Comparison of ENCODE assay signal across 13 cellular contexts in the genomic region with DNA sequence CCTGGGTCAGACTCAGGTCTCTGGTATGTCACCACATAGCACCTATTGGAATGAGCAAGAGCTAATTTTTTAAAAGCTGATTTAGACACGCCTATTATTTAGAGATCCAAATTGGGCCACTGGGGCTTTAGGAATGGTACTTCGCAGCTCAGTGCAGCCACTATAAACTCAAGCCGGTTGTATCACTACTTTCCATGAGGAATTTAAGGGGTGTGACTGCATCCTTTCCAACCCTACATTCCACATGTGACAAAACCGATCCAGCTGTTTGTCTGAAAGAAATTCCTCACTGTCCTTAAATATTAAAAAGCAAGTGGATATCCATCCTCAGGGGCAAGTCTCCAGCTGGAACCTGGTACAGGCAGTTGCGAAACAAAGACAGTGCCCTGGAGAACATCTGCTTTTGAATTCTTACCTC. TPM values are rescaled to one million over a fixed set of nuclear protein-coding genes. Genes with fewer than 3 reads are reported as not detected.
A peak's percentile ranks its signal among the peaks of the same experiment; 100 is the strongest.
DNase-seq lines count a peak whose midpoint lies in the region; ATAC-seq and TF ChIP-seq lines count a peak whose summit lies in the region.
"Had no signal": no experiment of that assay in that cellular context is flagged by ENCODE, and none has a peak within 500 bp of the region (broad histone marks: within the 10 kb centered on the region; RNA-seq: fewer than 3 reads in every experiment).

No MANE protein-coding gene starts in this region.

- H3K79me2 ChIP-seq in fibroblast of lung (ENCODE audit: control insufficient read depth, insufficient read depth, low read length): peaks cover 77% of the 10 kb centered on the region
- no peaks in the 10 kb centered on the region for H3K79me2 ChIP-seq in PC-3 (ENCODE audit: low read length)
- H3K79me2 ChIP-seq: parathyroid adenoma had no signal

- TF ChIP-seq CTCF in fibroblast of lung (conservative IDR thresholded peaks at IDR 0.05 in 1 of 2, IDR thresholded peaks at IDR 0.05 in 1 of 2; ENCODE audit: low read depth in 1 of 2, low read length in 2 of 2) (no peak), upper lobe of right lung (IDR thresholded peaks at IDR 0.05) (no peak), GM10248 (IDR thresholded peaks at IDR 0.05; ENCODE audit: control extremely low read depth, extremely low read depth, low read depth, missing control alignments) (no peak), PC-3 (conservative IDR thresholded peaks at IDR 0.05; ENCODE audit: low read depth, low read length) (no peak)

- H3K4me3 Mint-ChIP-seq in stimulated activated memory B cell treated with anti-CD40 and anti-IgM and Interleukin-4, amounts not matched to agents 10 μg/mL and 1 μg/mL and 100 μg/mL, for 72 hours: no peak overlapping the region
- H3K4me3 Mint-ChIP-seq: activated naive CD8-positive, alpha-beta T cell treated with anti-CD3 and anti-CD28 coated beads for 36 hours had no signal

- no peak overlapping the region for H2AFZ ChIP-seq in fibroblast of lung (ENCODE audit: low read length)
- H2AFZ ChIP-seq in PC-3 (ENCODE audit: low read length): no peak overlapping the region
- H2AFZ ChIP-seq: parathyroid adenoma had no signal

- H3K9me3 ChIP-seq in MG63 (no peaks in the 10 kb centered on the region), fibroblast of lung (ENCODE audit: control insufficient read depth, insufficient read depth, low read depth, low read length) (no peaks in the 10 kb centered on the region), upper lobe of right lung (no peaks in the 10 kb centered on the region), PC-3 (ENCODE audit: low read length) (no peaks in the 10 kb centered on the region)

- CTCF ChIA-PET in GM10248 (lab: Yijun Ruan, JAX) (interaction anchor here (1.0 to 1.5 kb wide), 3 partner anchors 9 to 17 kb away, joined by 3 read pairs; no protein-coding TSS in a partner anchor), PC-3 (lab: Charles Lee) (no interaction called here)

- DNase-seq in MG63: peak; percentile 35
- peak; percentile 37 to 55 for DNase-seq in fibroblast of lung (ENCODE audit: low read depth in 2 of 2)
- DNase-seq in mucosa of gallbladder (ENCODE audit: low spot score): peak; percentile 43
- DNase-seq in upper lobe of right lung: no peak
- no peak for DNase-seq in GM10248 (ENCODE audit: extremely low spot score)
- DNase-seq in PC-3: no peak
- DNase-seq: activated naive CD8-positive, alpha-beta T cell treated with anti-CD3 and anti-CD28 coated beads for 36 hours; NCI-H1105 treated with DMSO at 0.1 percent for 48 hours; NCI-H345 had no signal

- H3K36me3 ChIP-seq in MG63 (peaks cover 40% of the 10 kb centered on the region), fibroblast of lung (ENCODE audit: control insufficient read depth, insufficient read depth, low read length) (peaks cover 3% of the 10 kb centered on the region), upper lobe of right lung (no peaks in the 10 kb centered on the region), PC-3 (ENCODE audit: low read depth, low read length) (no peaks in the 10 kb centered on the region)

- H3K4me1 Mint-ChIP-seq in stimulated activated memory B cell treated with anti-CD40 and anti-IgM and Interleukin-4, amounts not matched to agents 10 μg/mL and 1 μg/mL and 100 μg/mL, for 72 hours: no peaks in the 10 kb centered on the region
- H3K4me1 Mint-ChIP-seq: activated naive CD8-positive, alpha-beta T cell treated with anti-CD3 and anti-CD28 coated beads for 36 hours had no signal

- H3K27ac Mint-ChIP-seq in stimulated activated memory B cell treated with anti-CD40 and anti-IgM and Interleukin-4, amounts not matched to agents 10 μg/mL and 1 μg/mL and 100 μg/mL, for 72 hours: no peak overlapping the region
- H3K27ac Mint-ChIP-seq: activated naive CD8-positive, alpha-beta T cell treated with anti-CD3 and anti-CD28 coated beads for 36 hours had no signal

- peak overlapping the region; percentile 33 for H3K27ac ChIP-seq in fibroblast of lung (ENCODE audit: insufficient read depth, low read length)
- no peak overlapping the region for H3K27ac ChIP-seq in upper lobe of right lung
- H3K27ac ChIP-seq in PC-3 (ENCODE audit: low read length): no peak overlapping the region
- H3K27ac ChIP-seq: parathyroid adenoma had no signal

- H3K9me2 ChIP-seq in PC-3 (replicated peaks; ENCODE audit: low read length): no peaks in the 10 kb centered on the region

- no peaks in the 10 kb centered on the region for H3K9me3 Mint-ChIP-seq in stimulated activated memory B cell treated with anti-CD40 and anti-IgM and Interleukin-4, amounts not matched to agents 10 μg/mL and 1 μg/mL and 100 μg/mL, for 72 hours
- H3K9me3 Mint-ChIP-seq: activated naive CD8-positive, alpha-beta T cell treated with anti-CD3 and anti-CD28 coated beads for 36 hours had no signal

- H3K4me1 ChIP-seq in fibroblast of lung (ENCODE audit: control insufficient read depth, extremely low read depth, insufficient read depth, low read length) (peaks cover 13% of the 10 kb centered on the region), upper lobe of right lung (peaks cover 12% of the 10 kb centered on the region), PC-3 (ENCODE audit: insufficient read depth, low read length) (no peaks in the 10 kb centered on the region)
- H3K4me1 ChIP-seq: parathyroid adenoma had no signal

- ATAC-seq in upper lobe of right lung (peak; percentile 52), PC-3 (no peak)
- ATAC-seq in stimulated activated memory B cell treated with anti-CD40 and anti-IgM and Interleukin-4, amounts not matched to agents 10 μg/mL and 1 μg/mL and 100 μg/mL, for 72 hours: no peak
- ATAC-seq: esophagus mucosa, K562 had no signal

- H3F3A ChIP-seq in PC-3 (ENCODE audit: low read length, unreplicated experiment): no peaks in the 10 kb centered on the region

- POLR2A ChIA-PET in GM10248 (lab: Yijun Ruan, JAX) (no interaction called here), PC-3 (lab: Charles Lee; ENCODE audit: unreplicated experiment) (no interaction called here)

- no TSS peak for BruUV-seq in PC-3 (replicated peaks; lab: Mats Ljungman, UMichigan)

- H3K27me3 ChIP-seq in MG63 (no peaks in the 10 kb centered on the region), fibroblast of lung (ENCODE audit: control insufficient read depth, insufficient read depth, low read length) (no peaks in the 10 kb centered on the region), upper lobe of right lung (no peaks in the 10 kb centered on the region), PC-3 (ENCODE audit: low read length) (no peaks in the 10 kb centered on the region)

- intact Hi-C loops in upper lobe of right lung (cut with DNase I): no loop called here
- intact Hi-C loops in PC-3 (cut with micrococcal nuclease): no loop called here

- H3K4me3 ChIP-seq in MG63: no peak overlapping the region
- no peak overlapping the region for H3K4me3 ChIP-seq in fibroblast of lung (replicated peaks in 1 of 4; ENCODE audit: control extremely low read depth in 1 of 4, insufficient read depth in 1 of 4, low read depth in 3 of 4, low read length in 4 of 4)
- no peak overlapping the region for H3K4me3 ChIP-seq in upper lobe of right lung
- no peak overlapping the region for H3K4me3 ChIP-seq in PC-3 (ENCODE audit: low read length)
- H3K4me3 ChIP-seq: K562 had no signal

- no peaks in the 10 kb centered on the region for H3K27me3 Mint-ChIP-seq in stimulated activated memory B cell treated with anti-CD40 and anti-IgM and Interleukin-4, amounts not matched to agents 10 μg/mL and 1 μg/mL and 100 μg/mL, for 72 hours
- H3K27me3 Mint-ChIP-seq: activated naive CD8-positive, alpha-beta T cell treated with anti-CD3 and anti-CD28 coated beads for 36 hours had no signal

- no peaks in the 10 kb centered on the region for H3K36me3 Mint-ChIP-seq in stimulated activated memory B cell treated with anti-CD40 and anti-IgM and Interleukin-4, amounts not matched to agents 10 μg/mL and 1 μg/mL and 100 μg/mL, for 72 hours
- H3K36me3 Mint-ChIP-seq: activated naive CD8-positive, alpha-beta T cell treated with anti-CD3 and anti-CD28 coated beads for 36 hours had no signal

- peak overlapping the region; percentile 51 for H3K4me2 ChIP-seq in fibroblast of lung (ENCODE audit: extremely low read depth, insufficient read depth, low read length)
- no peak overlapping the region for H3K4me2 ChIP-seq in PC-3 (ENCODE audit: low read length)

- H4K20me1 ChIP-seq in fibroblast of lung (ENCODE audit: control insufficient read depth, extremely low read depth, insufficient read depth, low read length) (no peaks in the 10 kb centered on the region), PC-3 (ENCODE audit: low read length) (no peaks in the 10 kb centered on the region)

- H3K9ac ChIP-seq in fibroblast of lung (ENCODE audit: insufficient read depth, low read length): no peak overlapping the region
- H3K9ac ChIP-seq in PC-3 (ENCODE audit: low read length): no peak overlapping the region
- H3K9ac ChIP-seq: parathyroid adenoma had no signal

RNA-seq across cellular contexts. Expression of gene VGLL3, which starts 12.8 kb away (rescaled TPM):
- 11.7 and 13.4 TPM in 2 replicates for total RNA-seq in MG63 (2014; rRNA removed; shearing (Covaris generic); ENCODE audit: low replicate concordance)
- 41.1 and 53.7 TPM in 2 replicates for total RNA-seq in fibroblast of lung
- polyA plus RNA-seq in fibroblast of lung: 41.8 and 222 TPM in 2 replicates
- polyA plus RNA-seq in fibroblast of lung (2012): 20.8 and 139 TPM in 2 replicates
- polyA minus RNA-seq in fibroblast of lung (ENCODE audit: low replicate concordance): 434 and 1,829 TPM in 2 replicates
- total RNA-seq in mucosa of gallbladder: 39.2 TPM
- total RNA-seq in upper lobe of right lung: 61.5 TPM
- total RNA-seq in PC-3 (2014; rRNA removed): 1.3 and 1.8 TPM in 2 replicates
- total RNA-seq: activated naive CD8-positive, alpha-beta T cell treated with anti-CD3 and anti-CD28 coated beads for 36 hours had no signal

Comparison
In these comparisons a context has a peak if more than half of its experiments do, and no peak if none do; other contexts are left out.
1. DNase-seq: peak in MG63 (single experiment), fibroblast of lung (2 of 2) and mucosa of gallbladder (single experiment); none in upper lobe of right lung (single experiment), GM10248 (single experiment) and PC-3 (single experiment).